In the genomic region with DNA sequence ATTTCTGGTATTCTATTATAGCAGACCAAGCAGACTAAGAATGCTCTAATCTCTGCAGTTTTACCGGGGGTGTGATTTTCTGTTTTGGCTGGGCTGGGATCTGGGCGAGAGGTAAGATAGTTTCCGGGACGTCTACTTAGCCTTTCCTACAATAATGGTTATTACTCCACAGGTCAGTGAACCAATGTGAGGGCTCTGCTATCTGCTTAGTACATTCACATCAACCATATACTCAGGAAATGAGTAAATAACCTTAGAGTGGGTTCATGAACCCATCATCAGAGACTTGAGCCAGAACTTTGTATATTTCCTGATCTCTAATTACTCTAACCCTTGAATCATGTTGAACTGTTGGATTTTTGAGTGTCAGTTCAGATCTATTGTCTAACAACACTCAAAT, we compare ENCODE assay signal across 28 cellular contexts.
"Had no signal": no experiment of that assay in that cellular context is flagged by ENCODE, and none has a peak within 500 bp of the region (broad histone marks: within the 10 kb centered on the region; RNA-seq: fewer than 3 reads in every experiment).

No MANE protein-coding gene starts in this region.

- H3K36me3 ChIP-seq: neural progenitor cell, ovary, spleen, suprapubic skin, tibial artery, transverse colon, upper lobe of right lung, uterus had no signal

- ATAC-seq: natural killer cell; psoas muscle; right cardiac atrium; sciatic nerve; stimulated activated memory B cell treated with anti-CD40 and anti-IgM and Interleukin-4, amounts not matched to agents 10 μg/mL and 1 μg/mL and 100 μg/mL, for 72 hours; stimulated activated naive CD8-positive, alpha-beta T cell treated with anti-CD3 and anti-CD28 coated beads, Interleukin-15, amount 100 ng/mL, for 72 hours; stimulated activated naive CD8-positive, alpha-beta T cell treated with anti-CD3 and anti-CD28 coated beads, Interleukin-15, Interleukin-2, amounts not matched to agents 100 U/mL and 50 U/mL, for 24 hours; upper lobe of right lung had no signal

- H3K9ac ChIP-seq: neural progenitor cell, parathyroid adenoma had no signal

- H3K9me3 ChIP-seq: ovary, psoas muscle, spleen, suprapubic skin, testis, tibial artery, transverse colon, upper lobe of right lung, uterus had no signal

- H3K4me1 ChIP-seq: neural progenitor cell, parathyroid adenoma, psoas muscle, spleen, suprapubic skin, testis, tibial artery, transverse colon, upper lobe of right lung, uterus had no signal

- H3K27me3 ChIP-seq: neural progenitor cell, ovary, spleen, suprapubic skin, testis, transverse colon, upper lobe of right lung, uterus had no signal

- H3K4me3 ChIP-seq: neural progenitor cell, ovary, psoas muscle, skin epidermis, smooth muscle cell, spleen, suprapubic skin, testis, tibial artery, transverse colon, upper lobe of right lung, uterus had no signal

- DNase-seq: natural killer cell; occipital lobe; ovary; posterior cingulate gyrus; psoas muscle; right cardiac atrium; spleen; stimulated activated CD4-positive, alpha-beta T cell treated with anti-CD3 and anti-CD28 coated beads, Interleukin-12 subunit alpha, Interleukin-12 subunit beta, amount 100 ng/mL, for 4 hours; stimulated activated CD4-positive, alpha-beta T cell treated with anti-CD3 and anti-CD28 coated beads, Interleukin-1b, Interleukin-23, amount 100 ng/mL, for 48 hours; stimulated activated CD4-positive, alpha-beta T cell treated with anti-CD3 and anti-CD28 coated beads, Interleukin-4, amount 100 ng/mL, for 1 hour; stimulated activated CD4-positive, alpha-beta T cell treated with anti-CD3 and anti-CD28 coated beads, Interleukin-4, amount 100 ng/mL, for 4 hours; stimulated activated CD8-positive, alpha-beta memory T cell treated with anti-CD3 and anti-CD28 coated beads, Interleukin-4, amount 100 ng/mL, for 48 hours; stimulated activated naive CD4-positive, alpha-beta T cell; stimulated activated naive CD8-positive, alpha-beta T cell treated with anti-CD3 and anti-CD28 coated beads, Interleukin-15, amount 100 ng/mL, for 72 hours; stimulated activated naive CD8-positive, alpha-beta T cell treated with anti-CD3 and anti-CD28 coated beads, Interleukin-15, Interleukin-2, amounts not matched to agents 100 U/mL and 50 U/mL, for 24 hours; substantia nigra; testis; tibial artery; transverse colon; upper lobe of right lung; uterus had no signal

- H3K27ac ChIP-seq: neural progenitor cell, ovary, parathyroid adenoma, psoas muscle, skin epidermis, spleen, suprapubic skin, testis, tibial artery, transverse colon, upper lobe of right lung, uterus had no signal
